Comparison of ENCODE assay signal across 9 cellular contexts in the genomic region with DNA sequence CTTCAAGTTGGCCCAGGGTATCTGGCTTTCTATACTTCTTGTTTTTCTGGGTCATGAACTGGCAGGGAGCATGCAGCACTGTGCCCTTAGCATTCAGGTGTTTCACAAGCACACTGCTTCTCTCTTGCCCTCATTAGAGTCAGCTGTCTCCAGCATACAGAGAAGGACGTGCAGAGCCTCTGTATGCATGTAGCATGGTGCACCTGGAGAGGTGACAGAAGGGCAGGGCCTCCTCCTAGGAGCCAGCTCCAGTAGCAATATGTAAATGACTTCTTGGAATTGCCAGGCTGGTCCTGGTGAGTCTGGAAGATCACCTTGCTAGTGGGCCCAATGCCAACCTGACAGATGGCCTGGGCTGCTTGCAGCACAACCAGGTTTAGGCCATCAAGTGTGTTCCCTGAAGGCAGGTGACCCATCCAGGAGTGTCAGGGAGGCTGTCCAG. TPM values are rescaled to one million over a fixed set of nuclear protein-coding genes. Genes with fewer than 3 reads are reported as not detected.
DNase-seq lines count a peak whose midpoint lies in the region; ATAC-seq, FAIRE-seq and TF ChIP-seq lines count a peak whose summit lies in the region.
"Had no signal": no experiment of that assay in that cellular context is flagged by ENCODE, and none has a peak within 500 bp of the region (broad histone marks: within the 10 kb centered on the region; RNA-seq: fewer than 3 reads in every experiment).

No MANE protein-coding gene starts in this region.

- no peak overlapping the region for H3K9ac ChIP-seq in astrocyte (ENCODE audit: low read length)

- no peak for TF ChIP-seq CTCF in GM12865 (IDR thresholded peaks at IDR 0.05; ENCODE audit: insufficient read depth, low read depth, low read length, missing control alignments)
- TF ChIP-seq CTCF in astrocyte (IDR thresholded peaks at IDR 0.05; ENCODE audit: insufficient read depth, low read depth, low read length), result no peak
- no peak for TF ChIP-seq CTCF in pancreas (IDR thresholded peaks at IDR 0.05)
- no peak for TF ChIP-seq CTCF in GM20000 (IDR thresholded peaks at IDR 0.05; ENCODE audit: extremely low read depth, missing control alignments)

- H3K4me3 ChIP-seq in GM12865 (ENCODE audit: low read depth, low read length) (no peak overlapping the region), astrocyte (ENCODE audit: insufficient read depth, low read depth, low read length) (no peak overlapping the region), pancreas (no peak overlapping the region)

- intact Hi-C loops in pancreas (cut with DNase I), result no loop called here

- peak overlapping the region; percentile 70 for H3K27ac Mint-ChIP-seq in astrocyte (ENCODE audit: unreplicated experiment)

- H3K4me1 ChIP-seq in astrocyte (ENCODE audit: insufficient read depth, low read length) (peaks cover 6% of the 10 kb centered on the region), pancreas (peaks cover 8 to 24% (median 19%) of the 10 kb centered on the region in 3 donors)

- DNase-seq in GM12865 (ENCODE audit: low read depth) (peak; percentile 32), NCI-H146 treated with DMSO at 0.1 percent for 48 hours (lab: John Stamatoyannopoulos, UW; ENCODE audit: unreplicated experiment) (peak; percentile 97), astrocyte (ENCODE audit: low read depth) (no peak), pancreas (peak; percentile 83 to 90 (median 86)), frontal cortex (ENCODE audit: low spot score in 2 of 2) (no peak), GM20000 (ENCODE audit: low spot score) (no peak)
- DNase-seq in central memory CD4-positive, alpha-beta T cell, result no peak
- DNase-seq in activated CD4-positive, alpha-beta T cell treated with anti-CD3 and anti-CD28 coated beads for 4 hours, result no peak
- DNase-seq: T1000 had no signal

- H3K9me3 Mint-ChIP-seq in astrocyte (ENCODE audit: unreplicated experiment), result no peaks in the 10 kb centered on the region

- FAIRE-seq in astrocyte (lab: Jason Lieb, UNC) (no peak), pancreas (lab: Jason Lieb, UNC) (no peak), frontal cortex (lab: Jason Lieb, UNC) (no peak)

- 14 to 16% methylated on average over 1 of the region's 1 CpG for WGBS in pancreas, 2 donors

- H3K27me3 Mint-ChIP-seq in astrocyte (ENCODE audit: low read depth, unreplicated experiment), result peaks cover 9% of the 10 kb centered on the region

- H3K27me3 ChIP-seq in astrocyte (ENCODE audit: insufficient read depth, low read length) (no peaks in the 10 kb centered on the region), pancreas (no peaks in the 10 kb centered on the region)

- H3K36me3 ChIP-seq in astrocyte (ENCODE audit: insufficient read depth, low read length) (no peaks in the 10 kb centered on the region), pancreas (no peaks in the 10 kb centered on the region)

- no peaks in the 10 kb centered on the region for H3K36me3 Mint-ChIP-seq in astrocyte (ENCODE audit: low read depth, unreplicated experiment)

- no peak overlapping the region for H3K27ac ChIP-seq in astrocyte (ENCODE audit: low read depth, low read length)
- peak overlapping the region in 3 of 4 donors; percentile 39 to 83 (median 82) for H3K27ac ChIP-seq in pancreas

- H3K4me3 Mint-ChIP-seq in astrocyte (ENCODE audit: unreplicated experiment), result no peak overlapping the region

- H3K9me3 ChIP-seq in astrocyte (ENCODE audit: insufficient read depth, low read depth, low read length), result no peaks in the 10 kb centered on the region
- H3K9me3 ChIP-seq in pancreas, result no peaks in the 10 kb centered on the region

- peak; percentile 87 to 96 (median 92) for ATAC-seq in pancreas

- no peak overlapping the region for H2AFZ ChIP-seq in astrocyte (ENCODE audit: low read depth, low read length)

- no peaks in the 10 kb centered on the region for H4K20me1 ChIP-seq in astrocyte (ENCODE audit: insufficient read depth, low read length)

- H3K4me1 Mint-ChIP-seq in astrocyte (ENCODE audit: low read depth, unreplicated experiment), result peaks cover 31% of the 10 kb centered on the region

- no peak overlapping the region for H3K4me2 ChIP-seq in astrocyte (ENCODE audit: low read length)

- H3K79me2 ChIP-seq in astrocyte (ENCODE audit: insufficient read depth, low read length), result no peaks in the 10 kb centered on the region

RNA-seq across cellular contexts. Expression of a gene that starts 44.8 kb away (rescaled TPM):
- total RNA-seq in astrocyte (132 TPM in 2 replicates), pancreas (10 to 100 TPM; 19.0 to 54.6 (median 23.6) TPM), frontal cortex (132 TPM)
- polyA plus RNA-seq in pancreas, result 10 to 100 TPM; 12.2 to 33.5 TPM

Comparison
In these comparisons a context has a peak if more than half of its experiments do, and no peak if none do; other contexts are left out.
1. DNase-seq: peak in GM12865 (single experiment), NCI-H146 treated with DMSO at 0.1 percent for 48 hours (single experiment) and pancreas (6 of 6); none in astrocyte (single experiment), frontal cortex (0 of 2), central memory CD4-positive, alpha-beta T cell (single experiment), activated CD4-positive, alpha-beta T cell treated with anti-CD3 and anti-CD28 coated beads for 4 hours (0 of 2) and GM20000 (single experiment).